ENCODE assay signal across 9 cellular contexts in the genomic region with DNA sequence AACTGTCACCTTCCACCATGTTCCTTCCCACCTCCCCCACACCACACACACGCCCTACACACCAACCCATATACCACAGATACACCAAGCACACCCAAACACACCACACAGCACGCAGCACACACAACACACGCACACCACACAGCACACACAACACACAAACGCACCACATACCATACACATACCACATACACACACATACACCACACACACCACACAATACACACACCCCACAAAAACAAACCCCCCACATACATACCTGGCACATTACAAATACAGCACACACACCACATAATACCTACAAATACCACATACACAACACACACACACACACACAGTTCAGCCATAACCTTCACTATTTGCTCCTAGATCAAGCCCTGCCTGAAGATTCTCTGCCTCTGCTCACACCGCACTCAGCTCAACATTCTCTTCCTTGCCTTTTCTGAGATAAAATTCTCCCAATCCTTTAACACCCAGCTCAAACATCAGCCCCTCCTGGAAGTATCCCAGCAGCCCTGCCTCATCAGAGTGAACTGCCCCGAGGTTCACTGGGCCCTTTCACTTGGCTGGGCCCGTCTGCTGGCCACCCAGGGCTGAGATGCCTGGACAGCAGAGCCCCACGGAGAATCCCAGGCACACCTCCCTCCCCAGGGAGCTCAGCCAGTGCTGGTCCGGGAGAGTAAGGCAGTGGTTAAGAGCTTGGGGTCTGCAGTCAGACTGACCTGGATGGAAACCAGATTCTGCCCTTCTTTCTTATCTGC. TPM values are rescaled to one million over a fixed set of nuclear protein-coding genes. Genes with fewer than 3 reads are reported as not detected.
DNase-seq lines count a peak whose midpoint lies in the region; ATAC-seq, FAIRE-seq and TF ChIP-seq lines count a peak whose summit lies in the region.
"Had no signal": no experiment of that assay in that cellular context is flagged by ENCODE, and none has a peak within 500 bp of the region (broad histone marks: within the 10 kb centered on the region; RNA-seq: fewer than 3 reads in every experiment).

No MANE protein-coding gene starts in this region.

- peaks cover 0 to 16% (median 1%) of the 10 kb centered on the region in 4 donors for H3K4me1 Mint-ChIP-seq in CD4-positive, CD25-positive, alpha-beta regulatory T cell
- H3K4me1 Mint-ChIP-seq in T-helper 17 cell (peaks cover 18% of the 10 kb centered on the region), progenitor cell of endocrine pancreas (ENCODE audit: low read depth) (no peaks in the 10 kb centered on the region)

- peaks cover 32% of the 10 kb centered on the region for H3K36me3 Mint-ChIP-seq in CD4-positive, CD25-positive, alpha-beta regulatory T cell
- H3K36me3 Mint-ChIP-seq in T-helper 17 cell (ENCODE audit: low read depth) (peaks cover 15% of the 10 kb centered on the region), progenitor cell of endocrine pancreas (ENCODE audit: insufficient read depth) (no peaks in the 10 kb centered on the region)

- H3K9me3 Mint-ChIP-seq in CD4-positive, CD25-positive, alpha-beta regulatory T cell, result no peaks in the 10 kb centered on the region
- H3K9me3 Mint-ChIP-seq in progenitor cell of endocrine pancreas (ENCODE audit: low read depth), result no peaks in the 10 kb centered on the region

- no peak for DNase-seq in CD4-positive, CD25-positive, alpha-beta regulatory T cell
- DNase-seq in T-helper 17 cell, result no peak
- peak; percentile 18 for DNase-seq in fibroblast of the aortic adventitia (ENCODE audit: low read depth)
- DNase-seq in progenitor cell of endocrine pancreas (ENCODE audit: low spot score, unreplicated experiment), result no peak
- DNase-seq in small intestine, result no peak
- no peak for DNase-seq in NCI-H1417 (lab: John Stamatoyannopoulos, UW)
- no peak for DNase-seq in 8988T

- TF ChIP-seq CTCF in fibroblast of the aortic adventitia (IDR thresholded peaks at IDR 0.05; ENCODE audit: insufficient read depth, low read length) (no peak), progenitor cell of endocrine pancreas (IDR thresholded peaks at IDR 0.05; ENCODE audit: unreplicated experiment) (no peak)

- FAIRE-seq in small intestine (lab: Jason Lieb, UNC), result no peak

- peak overlapping the region in 1 of 4 donors; percentile 51 for H3K4me3 Mint-ChIP-seq in CD4-positive, CD25-positive, alpha-beta regulatory T cell
- H3K4me3 Mint-ChIP-seq in T-helper 17 cell (peak overlapping the region; percentile 59), progenitor cell of endocrine pancreas (ENCODE audit: low read depth) (no peak overlapping the region)

- H3K9me3 ChIP-seq in CD4-positive, CD25-positive, alpha-beta regulatory T cell (ENCODE audit: control insufficient read depth in 2 of 2, low read length in 2 of 2), result no peaks in the 10 kb centered on the region
- H3K9me3 ChIP-seq in T-helper 17 cell (ENCODE audit: control insufficient read depth, low read length, poor library complexity, severe bottlenecking) (no peaks in the 10 kb centered on the region), small intestine (ENCODE audit: control insufficient read depth, low read depth) (no peaks in the 10 kb centered on the region)
- H3K9me3 ChIP-seq: body of pancreas had no signal

- no peak overlapping the region for H3K27ac ChIP-seq in CD4-positive, CD25-positive, alpha-beta regulatory T cell (ENCODE audit: insufficient read depth, low read length, poor library complexity, severe bottlenecking)
- H3K27ac ChIP-seq in small intestine (ENCODE audit: low read depth in 1 of 2, low read length in 1 of 2), result peak overlapping the region in 1 of 2 donors; percentile 57

- 81 to 89% (median 87%) methylated on average over 9 of the region's 9 CpGs for WGBS in small intestine, 3 donors

- no peaks in the 10 kb centered on the region for H3K4me1 ChIP-seq in CD4-positive, CD25-positive, alpha-beta regulatory T cell (ENCODE audit: control insufficient read depth, insufficient read depth, low read length, poor library complexity, severe bottlenecking)
- no peaks in the 10 kb centered on the region for H3K4me1 ChIP-seq in small intestine (ENCODE audit: control insufficient read depth in 2 of 2, insufficient read depth in 1 of 2, low read depth in 1 of 2, low read length in 1 of 2)

- no peaks in the 10 kb centered on the region for H3K27me3 ChIP-seq in CD4-positive, CD25-positive, alpha-beta regulatory T cell (ENCODE audit: control insufficient read depth, insufficient read depth, low read length)
- no peaks in the 10 kb centered on the region for H3K27me3 ChIP-seq in small intestine (ENCODE audit: control insufficient read depth in 2 of 2, insufficient read depth in 2 of 2, low read length in 2 of 2)
- H3K27me3 ChIP-seq: body of pancreas had no signal

- peak overlapping the region; percentile 22 to 91 (median 59) for H3K27ac Mint-ChIP-seq in CD4-positive, CD25-positive, alpha-beta regulatory T cell
- H3K27ac Mint-ChIP-seq in T-helper 17 cell, result peak overlapping the region; percentile 66
- peak overlapping the region; percentile 0 for H3K27ac Mint-ChIP-seq in progenitor cell of endocrine pancreas

- H3K27me3 Mint-ChIP-seq in CD4-positive, CD25-positive, alpha-beta regulatory T cell, result no peaks in the 10 kb centered on the region
- H3K27me3 Mint-ChIP-seq in T-helper 17 cell (no peaks in the 10 kb centered on the region), progenitor cell of endocrine pancreas (peaks cover 18% of the 10 kb centered on the region)

- H3K4me3 ChIP-seq in CD4-positive, CD25-positive, alpha-beta regulatory T cell (ENCODE audit: low read depth, low read length), result no peak overlapping the region
- H3K4me3 ChIP-seq in fibroblast of the aortic adventitia (ENCODE audit: low read depth, low read length) (no peak overlapping the region), small intestine (ENCODE audit: low read depth in 1 of 2, low read length in 2 of 2) (no peak overlapping the region)
- H3K4me3 ChIP-seq: body of pancreas had no signal

- H3K36me3 ChIP-seq in CD4-positive, CD25-positive, alpha-beta regulatory T cell (ENCODE audit: control insufficient read depth, insufficient read depth, low read length), result peaks cover 75% of the 10 kb centered on the region
- peaks cover 7 to 11% of the 10 kb centered on the region in 2 donors for H3K36me3 ChIP-seq in small intestine (ENCODE audit: control insufficient read depth in 2 of 2, insufficient read depth in 2 of 2, low read length in 2 of 2)

- no peak for ATAC-seq in CD4-positive, CD25-positive, alpha-beta regulatory T cell (ENCODE audit: low read depth in 2 of 2)
- ATAC-seq in T-helper 17 cell, result no peak
- no peak for ATAC-seq in GM21381 (IDR thresholded peaks at IDR 0.05; ENCODE audit: unreplicated experiment)

RNA-seq across cellular contexts. Expression of a gene that starts 31.9 kb away (rescaled TPM):
- total RNA-seq in CD4-positive, CD25-positive, alpha-beta regulatory T cell, result 15.3 TPM
- 10 to 100 TPM; 31.7 to 54.7 (median 47.3) TPM for polyA plus RNA-seq in CD4-positive, CD25-positive, alpha-beta regulatory T cell
- 1 to 10 TPM; 2.4 to 4.4 TPM for total RNA-seq in T-helper 17 cell
- 5.6 and 20.3 TPM in 2 replicates for total RNA-seq in fibroblast of the aortic adventitia (ENCODE audit: low replicate concordance)
- total RNA-seq in progenitor cell of endocrine pancreas, result 6.7 and 10.1 TPM in 2 replicates
- polyA plus RNA-seq in small intestine, result 10 to 100 TPM in 1 of 3 donors, 1 to 10 TPM in 2; 3.1 to 22.9 (median 6.2) TPM

Comparison
In these comparisons a context has a peak if more than half of its experiments do, and no peak if none do; other contexts are left out.
1. H3K27ac Mint-ChIP-seq: peak in every context shown above with its lines; median percentile 66 in T-helper 17 cell; 59 in CD4-positive, CD25-positive, alpha-beta regulatory T cell; 0 in progenitor cell of endocrine pancreas.